13 cellular contexts compared by ENCODE assay signal in genomic region chr19:48961051-48961649, GRCh38. TPM values are rescaled to one million over a fixed set of nuclear protein-coding genes. Genes with fewer than 3 reads are reported as not detected.
DNase-seq lines count a peak whose midpoint lies in the region; ATAC-seq and TF ChIP-seq lines count a peak whose summit lies in the region.
"Had no signal": no experiment of that assay in that cellular context is flagged by ENCODE, and none has a peak within 500 bp of the region (broad histone marks: within the 10 kb centered on the region; RNA-seq: fewer than 3 reads in every experiment).

No MANE protein-coding gene starts in this region.

- TF ChIP-seq CTCF in breast epithelium (IDR thresholded peaks at IDR 0.05) (no peak), mammary epithelial cell (conservative IDR thresholded peaks at IDR 0.05 in 1 of 2, IDR thresholded peaks at IDR 0.05 in 1 of 2; ENCODE audit: extremely low read depth in 1 of 2, insufficient read depth in 1 of 2, low read depth in 1 of 2, low read length in 2 of 2) (no peak), mesothelial cell of epicardium (IDR thresholded peaks at IDR 0.05; ENCODE audit: unreplicated experiment) (no peak), GM13977 (IDR thresholded peaks at IDR 0.05; ENCODE audit: extremely low read depth, insufficient read depth, missing control alignments) (no peak)

- in situ Hi-C loops in mammary epithelial cell (cut with MboI; ENCODE audit: low sequenced_read_pairs in 2 of 2) (loop anchor here in 1 of 2 donors (25.0 kb wide), 1 partner anchor 174 kb away; no protein-coding TSS in a partner anchor), GM13977 (cut with MboI; ENCODE audit: low pct_unique_long_range_greater_than_20kb, low sequenced_read_pairs, unreplicated experiment) (loop anchor here (25.0 kb wide), 2 partner anchors 99 to 324 kb away; partner anchors contain the start of genes CA11, DBP, PLEKHA4 and PPP1R15A)

- H3K36me3 ChIP-seq in breast epithelium (no peaks in the 10 kb centered on the region), mammary epithelial cell (ENCODE audit: insufficient read depth, low read length) (peaks cover 10% of the 10 kb centered on the region), thymus (ENCODE audit: control insufficient read depth, insufficient read depth) (peaks cover 14% of the 10 kb centered on the region)

- H3K4me1 Mint-ChIP-seq in activated CD8-positive, alpha-beta T cell treated with anti-CD3 and anti-CD28 coated beads, Interleukin-2, amount 10 ng/mL, durations not matched to agents 7 days and 5 days (ENCODE audit: low read depth): peaks cover 83% of the 10 kb centered on the region
- H3K4me1 Mint-ChIP-seq in mesothelial cell of epicardium: peaks cover 36% of the 10 kb centered on the region

- POLR2A ChIA-PET in activated CD8-positive, alpha-beta T cell treated with anti-CD3 and anti-CD28 coated beads, Interleukin-2, amount 10 ng/mL, durations not matched to agents 7 days and 5 days (lab: Charles Lee): interaction anchor here (0.6 to 1.6 kb wide), 5 partner anchors 8 to 908 kb away, joined by 3 to 14 read pairs (median 6); partner anchors contain the start of gene PPP1R15A

- H3K27ac Mint-ChIP-seq in activated CD8-positive, alpha-beta T cell treated with anti-CD3 and anti-CD28 coated beads, Interleukin-2, amount 10 ng/mL, durations not matched to agents 7 days and 5 days: peak overlapping the region; percentile 96
- H3K27ac Mint-ChIP-seq in mesothelial cell of epicardium: peak overlapping the region; percentile 64

- H3K4me3 Mint-ChIP-seq in activated CD8-positive, alpha-beta T cell treated with anti-CD3 and anti-CD28 coated beads, Interleukin-2, amount 10 ng/mL, durations not matched to agents 7 days and 5 days: peak overlapping the region; percentile 4
- no peak overlapping the region for H3K4me3 Mint-ChIP-seq in mesothelial cell of epicardium

- no peak for TF ChIP-seq POLR2A in breast epithelium (IDR thresholded peaks at IDR 0.05)

- H3K9ac ChIP-seq in mammary epithelial cell (ENCODE audit: insufficient read depth, low read length): no peak overlapping the region

- no peaks in the 10 kb centered on the region for H3K27me3 Mint-ChIP-seq in activated CD8-positive, alpha-beta T cell treated with anti-CD3 and anti-CD28 coated beads, Interleukin-2, amount 10 ng/mL, durations not matched to agents 7 days and 5 days (ENCODE audit: low read depth)
- no peaks in the 10 kb centered on the region for H3K27me3 Mint-ChIP-seq in mesothelial cell of epicardium (ENCODE audit: low read depth)

- ATAC-seq in activated CD8-positive, alpha-beta T cell treated with anti-CD3 and anti-CD28 coated beads, Interleukin-2, amount 10 ng/mL, durations not matched to agents 7 days and 5 days: no peak
- no peak for ATAC-seq in GM19463 (IDR thresholded peaks at IDR 0.05; ENCODE audit: unreplicated experiment)
- ATAC-seq in GM18520 (IDR thresholded peaks at IDR 0.05; ENCODE audit: unreplicated experiment): no peak

- H3K4me2 ChIP-seq in mammary epithelial cell (ENCODE audit: insufficient read depth, low read depth, low read length): no peak overlapping the region

- H3K27ac ChIP-seq in breast epithelium (peak overlapping the region; percentile 8 to 93), mammary epithelial cell (ENCODE audit: insufficient read depth, low read depth, low read length) (no peak overlapping the region), thymus (ENCODE audit: low read depth) (peak overlapping the region; percentile 15)
- H3K27ac ChIP-seq: VCaP had no signal

- H3K4me3 ChIP-seq in breast epithelium (no peak overlapping the region), mammary epithelial cell (replicated peaks in 1 of 3; ENCODE audit: insufficient read depth in 1 of 3, low read depth in 2 of 3, low read length in 3 of 3) (no peak overlapping the region), thymus (ENCODE audit: low read length) (no peak overlapping the region)
- H3K4me3 ChIP-seq: suprapubic skin had no signal

- H3K4me1 ChIP-seq in breast epithelium (peaks cover 0 to 1% of the 10 kb centered on the region in 2 donors), mammary epithelial cell (ENCODE audit: insufficient read depth, low read length) (peaks cover 25% of the 10 kb centered on the region), thymus (ENCODE audit: control insufficient read depth, insufficient read depth, low read length) (peaks cover 32% of the 10 kb centered on the region)

- CTCF ChIA-PET in mammary epithelial cell (lab: Charles Lee; ENCODE audit: low non-redundant PET): no interaction called here
- CTCF ChIA-PET in activated CD8-positive, alpha-beta T cell treated with anti-CD3 and anti-CD28 coated beads, Interleukin-2, amount 10 ng/mL, durations not matched to agents 7 days and 5 days (lab: Charles Lee): interaction anchor here (1.7 kb wide), 1 partner anchor 9 kb away, joined by 13 read pairs; no protein-coding TSS in a partner anchor

- no peaks in the 10 kb centered on the region for H4K20me1 ChIP-seq in mammary epithelial cell (ENCODE audit: insufficient read depth, low read length)

- dilution Hi-C loops in mammary epithelial cell (cut with HindIII; ENCODE audit: low sequenced_read_pairs): no loop called here

- no peaks in the 10 kb centered on the region for H3K9me3 Mint-ChIP-seq in activated CD8-positive, alpha-beta T cell treated with anti-CD3 and anti-CD28 coated beads, Interleukin-2, amount 10 ng/mL, durations not matched to agents 7 days and 5 days (ENCODE audit: insufficient read depth)
- H3K9me3 Mint-ChIP-seq in mesothelial cell of epicardium: no peaks in the 10 kb centered on the region

- no TSS peak for BruUV-seq in mammary epithelial cell (replicated peaks; lab: Mats Ljungman, UMichigan)

- DNase-seq in breast epithelium (ENCODE audit: low spot score in 2 of 2) (no peak), mammary epithelial cell (no peak), mesothelial cell of epicardium (ENCODE audit: low spot score in 2 of 2, unreplicated experiment in 2 of 2) (no peak), GM13977 (ENCODE audit: low spot score) (no peak)
- peak; percentile 38 for DNase-seq in activated CD8-positive, alpha-beta T cell treated with anti-CD3 and anti-CD28 coated beads, Interleukin-2, amount 10 ng/mL, durations not matched to agents 7 days and 5 days
- DNase-seq: BE2C, NCI-H1417 had no signal

- no peaks in the 10 kb centered on the region for H3K27me3 ChIP-seq in breast epithelium
- no peaks in the 10 kb centered on the region for H3K27me3 ChIP-seq in mammary epithelial cell (ENCODE audit: insufficient read depth, low read length)
- H3K27me3 ChIP-seq in thymus (ENCODE audit: control insufficient read depth, insufficient read depth): no peaks in the 10 kb centered on the region
- H3K27me3 ChIP-seq: BE2C, suprapubic skin had no signal

- H3K9me3 ChIP-seq in breast epithelium: no peaks in the 10 kb centered on the region
- no peaks in the 10 kb centered on the region for H3K9me3 ChIP-seq in mammary epithelial cell (replicated peaks; ENCODE audit: insufficient read depth, low read length)
- H3K9me3 ChIP-seq in thymus (ENCODE audit: control insufficient read depth): no peaks in the 10 kb centered on the region
- H3K9me3 ChIP-seq: BE2C, suprapubic skin had no signal

- H3K79me2 ChIP-seq in mammary epithelial cell (ENCODE audit: insufficient read depth, low read length): peaks cover 15% of the 10 kb centered on the region

- peaks cover 62% of the 10 kb centered on the region for H3K36me3 Mint-ChIP-seq in activated CD8-positive, alpha-beta T cell treated with anti-CD3 and anti-CD28 coated beads, Interleukin-2, amount 10 ng/mL, durations not matched to agents 7 days and 5 days (ENCODE audit: low read depth)
- H3K36me3 Mint-ChIP-seq in mesothelial cell of epicardium: peaks cover 22% of the 10 kb centered on the region

- H2AFZ ChIP-seq in mammary epithelial cell (ENCODE audit: low read depth, low read length): no peak overlapping the region

- WGBS in mammary epithelial cell (ENCODE audit: low coverage, missing lambda C conversion rate): 88% methylated on average over 12 of the region's 19 CpGs
- 97% methylated on average over 19 of the region's 19 CpGs for WGBS in thymus

- intact Hi-C loops in breast epithelium (cut with DNase I; ENCODE audit: low total_unique reads): no loop called here
- intact Hi-C loops in mammary epithelial cell (cut with micrococcal nuclease): loop anchor here (10.0 kb wide), 1 partner anchor 316 kb away; the partner anchor contains the start of gene CA11

RNA-seq across cellular contexts. Expression of gene FTL, which starts 4.0 kb away (rescaled TPM):
- total RNA-seq in breast epithelium (over 10,000 TPM in 1 of 3 donors, 1,000 to 10,000 TPM in 2; 3,861 to 12,429 (median 4,028) TPM), mammary epithelial cell (100 to 1,000 TPM; 186 to 287 TPM), mesothelial cell of epicardium (1,022 to 1,078 TPM (median 1,064 TPM) in 3 replicates)
- polyA plus RNA-seq in mammary epithelial cell (181 TPM), thymus (8,316 TPM)
- polyA minus RNA-seq in mammary epithelial cell: 416 TPM
- 1,000 to 10,000 TPM in 1 of 2 experiments, 100 to 1,000 TPM in 1; 971 to 1,027 TPM for total RNA-seq in activated CD8-positive, alpha-beta T cell treated with anti-CD3 and anti-CD28 coated beads, Interleukin-2, amount 10 ng/mL, durations not matched to agents 7 days and 5 days

RNA-seq across cellular contexts. Expression of gene BAX, which starts 6.5 kb away (rescaled TPM):
- total RNA-seq in breast epithelium (10 to 100 TPM; 34.2 to 56.0 (median 36.0) TPM), mammary epithelial cell (100 to 1,000 TPM in 1 of 2 donors, 10 to 100 TPM in 1; 53.7 to 180 TPM), mesothelial cell of epicardium (119 to 129 TPM (median 119 TPM) in 3 replicates)
- polyA plus RNA-seq in mammary epithelial cell (77.6 TPM), thymus (126 TPM)
- polyA minus RNA-seq in mammary epithelial cell: 74.0 TPM
- total RNA-seq in activated CD8-positive, alpha-beta T cell treated with anti-CD3 and anti-CD28 coated beads, Interleukin-2, amount 10 ng/mL, durations not matched to agents 7 days and 5 days: 100 to 1,000 TPM; 336 to 350 TPM

RNA-seq across cellular contexts. Expression of gene DHDH, which starts 27.7 kb away (rescaled TPM):
- 1 to 10 TPM in 1 of 3 donors, under 1 TPM in 1, not detected in 1; 0.96 to 1.3 TPM for total RNA-seq in breast epithelium
- total RNA-seq in mammary epithelial cell: 1 to 10 TPM in 1 of 2 donors, under 1 TPM in 1; 0.33 to 3.0 TPM
- polyA plus RNA-seq in mammary epithelial cell: 3.7 TPM
- 2.9 TPM for polyA minus RNA-seq in mammary epithelial cell
- 1 to 10 TPM; 1.6 to 1.9 TPM for total RNA-seq in activated CD8-positive, alpha-beta T cell treated with anti-CD3 and anti-CD28 coated beads, Interleukin-2, amount 10 ng/mL, durations not matched to agents 7 days and 5 days
- total RNA-seq in mesothelial cell of epicardium: 2.3 to 3.5 TPM (median 3.2 TPM) in 3 replicates
- polyA plus RNA-seq in thymus: 1.0 TPM
- total RNA-seq: lower leg skin had no signal

RNA-seq across cellular contexts. Expression of gene GYS1, which starts 32.0 kb away (rescaled TPM):
- total RNA-seq in breast epithelium (10 to 100 TPM; 24.0 to 26.4 (median 24.6) TPM), mammary epithelial cell (10 to 100 TPM; 40.0 to 79.8 TPM), mesothelial cell of epicardium (53.6 to 60.5 TPM (median 58.8 TPM) in 3 replicates)
- polyA plus RNA-seq in mammary epithelial cell (88.3 TPM), thymus (22.2 TPM)
- polyA minus RNA-seq in mammary epithelial cell: 362 TPM
- 10 to 100 TPM; 54.7 to 57.9 TPM for total RNA-seq in activated CD8-positive, alpha-beta T cell treated with anti-CD3 and anti-CD28 coated beads, Interleukin-2, amount 10 ng/mL, durations not matched to agents 7 days and 5 days

RNA-seq across cellular contexts. Expression of gene RUVBL2, which starts 32.5 kb away (rescaled TPM):
- total RNA-seq in breast epithelium: 100 to 1,000 TPM in 1 of 3 donors, 10 to 100 TPM in 2; 74.1 to 104 (median 84.0) TPM
- 100 to 1,000 TPM; 108 to 148 TPM for total RNA-seq in mammary epithelial cell
- polyA plus RNA-seq in mammary epithelial cell: 256 TPM
- polyA minus RNA-seq in mammary epithelial cell: 120 TPM
- total RNA-seq in activated CD8-positive, alpha-beta T cell treated with anti-CD3 and anti-CD28 coated beads, Interleukin-2, amount 10 ng/mL, durations not matched to agents 7 days and 5 days: 100 to 1,000 TPM; 105 to 106 TPM
- total RNA-seq in mesothelial cell of epicardium: 62.2 to 67.5 TPM (median 64.2 TPM) in 3 replicates
- 52.0 TPM for polyA plus RNA-seq in thymus
